In genomic region chr1:23845163-23845562, GRCh38 we compare ENCODE assay signal across 25 cellular contexts. TPM values are rescaled to one million over a fixed set of nuclear protein-coding genes. Genes with fewer than 3 reads are reported as not detected.
DNase-seq lines count a peak whose midpoint lies in the region; ATAC-seq, FAIRE-seq and TF ChIP-seq lines count a peak whose summit lies in the region.
"Had no signal": no experiment of that assay in that cellular context is flagged by ENCODE, and none has a peak within 500 bp of the region (broad histone marks: within the 10 kb centered on the region; RNA-seq: fewer than 3 reads in every experiment).

No MANE protein-coding gene starts in this region.

- ATAC-seq in K562: no peak
- no peak for ATAC-seq in activated T-cell treated with anti-CD3 and anti-CD28 coated beads, Interleukin-2, amount 50 U/mL, for 4 hours

- H3F3A ChIP-seq in GM23248 (ENCODE audit: insufficient read depth): no peaks in the 10 kb centered on the region

- CTCF ChIA-PET in K562 (lab: Yijun Ruan, JAX; ENCODE audit: low intra/inter-chr PET ratio): no interaction called here

- H3K4me1 ChIP-seq in GM23248 (ENCODE audit: insufficient read depth) (no peaks in the 10 kb centered on the region), K562 (replicated peaks in 1 of 2; ENCODE audit: control insufficient read depth in 2 of 2, insufficient read depth in 2 of 2, low read length in 2 of 2) (no peaks in the 10 kb centered on the region; a peak in 1 of 5 replicates), skeletal muscle tissue (ENCODE audit: control insufficient read depth in 3 of 3, insufficient read depth in 3 of 3, low read length in 3 of 3) (peaks cover 13 to 21% (median 16%) of the 10 kb centered on the region in 3 donors)

- POLR2A ChIA-PET in K562 (lab: Yijun Ruan, JAX): no interaction called here

- H3K4me2 ChIP-seq in GM23248 (ENCODE audit: unreplicated experiment) (no peak overlapping the region), K562 (ENCODE audit: insufficient read depth, low read length) (no peak overlapping the region)

- TF ChIP-seq CTCF in NB4 (IDR thresholded peaks at IDR 0.05; ENCODE audit: low read depth, low read length) (no peak), K562 (IDR thresholded peaks at IDR 0.05 in 2 of 3, conservative IDR thresholded peaks at IDR 0.05 in 1 of 3; ENCODE audit: insufficient read depth in 2 of 3, low read depth in 1 of 3, low read length in 3 of 3) (no peak)

- H2AFZ ChIP-seq in GM23248: no peak overlapping the region
- no peak overlapping the region for H2AFZ ChIP-seq in K562 (ENCODE audit: low read depth, low read length)

- H3K9me3 Mint-ChIP-seq in activated T-cell treated with anti-CD3 and anti-CD28 coated beads, Interleukin-2, amount 50 U/mL, for 4 hours: no peaks in the 10 kb centered on the region

- TF ChIP-seq POLR2A in NB4 (IDR thresholded peaks at IDR 0.05; ENCODE audit: extremely low read depth, insufficient read length) (no peak), K562 (conservative IDR thresholded peaks at IDR 0.05) (no peak)

- WGBS in GM23248 (ENCODE audit: low coverage in 1 of 2, low lambda C conversion rate in 2 of 2, missing lambda C conversion rate in 2 of 2), 2 experiments: 86 to 95% methylated on average over 2 of the region's 2 CpGs
- WGBS in K562 (ENCODE audit: insufficient coverage, low coverage, missing lambda C conversion rate): 77% methylated on average over 2 of the region's 2 CpGs

- TF ChIP-seq EP300 in K562 (IDR thresholded peaks at IDR 0.05; ENCODE audit: low read length): no peak

- H4K20me1 ChIP-seq in GM23248 (ENCODE audit: insufficient read depth): no peaks in the 10 kb centered on the region
- no peaks in the 10 kb centered on the region for H4K20me1 ChIP-seq in K562 (replicated peaks; ENCODE audit: control insufficient read depth, insufficient read depth, low read length)

- BruUV-seq in K562 (replicated peaks; lab: Mats Ljungman, UMichigan): TSS peak; percentile 71

- no peak overlapping the region for H3K4me3 Mint-ChIP-seq in activated T-cell treated with anti-CD3 and anti-CD28 coated beads, Interleukin-2, amount 50 U/mL, for 4 hours
- H3K4me3 Mint-ChIP-seq: CD4-positive, CD25-positive, alpha-beta regulatory T cell had no signal

- H3K9me3 ChIP-seq in GM23248 (ENCODE audit: low read depth): no peaks in the 10 kb centered on the region
- no peaks in the 10 kb centered on the region; the same call in 1 of the 2 replicates for H3K9me3 ChIP-seq in K562 (replicated peaks; ENCODE audit: control insufficient read depth, insufficient read depth, low read depth, low read length)
- H3K9me3 ChIP-seq in skeletal muscle tissue (ENCODE audit: control insufficient read depth in 3 of 3, low read length in 3 of 3): no peaks in the 10 kb centered on the region

- intact Hi-C loops in K562 (cut with micrococcal nuclease): no loop called here

- no peaks in the 10 kb centered on the region for H3K9me1 ChIP-seq in K562 (ENCODE audit: control insufficient read depth, insufficient read depth, low read length)

- H3K36me3 Mint-ChIP-seq in activated T-cell treated with anti-CD3 and anti-CD28 coated beads, Interleukin-2, amount 50 U/mL, for 4 hours (ENCODE audit: insufficient read depth): peaks cover 29% of the 10 kb centered on the region

- H3K4me3 ChIP-seq in GM23248 (no peak overlapping the region), NB4 (ENCODE audit: low read depth, low read length) (no peak overlapping the region), K562 (no peak overlapping the region), skeletal muscle tissue (ENCODE audit: low read length in 3 of 3) (no peak overlapping the region)
- H3K4me3 ChIP-seq: SK-N-MC had no signal

- H3K9me2 ChIP-seq in GM23248 (ENCODE audit: insufficient read depth): no peaks in the 10 kb centered on the region

- 0 out of 2 replicates have a peak, but pooled peaks cover 11% of the 10 kb centered on the region for H3K27me3 ChIP-seq in GM23248 (replicated peaks; ENCODE audit: insufficient read depth)
- H3K27me3 ChIP-seq in K562 (ENCODE audit: control insufficient read depth in 2 of 2, insufficient read depth in 2 of 2, low read length in 2 of 2): no peaks in the 10 kb centered on the region
- no peaks in the 10 kb centered on the region for H3K27me3 ChIP-seq in skeletal muscle tissue (ENCODE audit: control insufficient read depth in 3 of 3, insufficient read depth in 3 of 3, low read length in 3 of 3)

- no peak overlapping the region for H3K27ac ChIP-seq in GM23248
- H3K27ac ChIP-seq in K562 (ENCODE audit: extremely low read depth, low read depth, low read length): no peak overlapping the region
- H3K27ac ChIP-seq in skeletal muscle tissue (ENCODE audit: low read depth, low read length): peak overlapping the region; percentile 59
- H3K27ac ChIP-seq: SK-N-MC had no signal

- H3K36me3 ChIP-seq in GM23248 (ENCODE audit: low read depth) (no peaks in the 10 kb centered on the region), K562 (ENCODE audit: control insufficient read depth, insufficient read depth, low read length) (peaks cover 20% of the 10 kb centered on the region), skeletal muscle tissue (ENCODE audit: control insufficient read depth in 3 of 3, insufficient read depth in 3 of 3, low read length in 3 of 3) (peaks cover 5 to 17% (median 6%) of the 10 kb centered on the region in 3 donors)

- no peaks in the 10 kb centered on the region for H3K79me2 ChIP-seq in GM23248 (ENCODE audit: insufficient read depth)
- H3K79me2 ChIP-seq in K562 (ENCODE audit: control insufficient read depth, insufficient read depth, low read length): no peaks in the 10 kb centered on the region

- DNase-seq in GM23248: peak; percentile 19
- DNase-seq in NB4 (ENCODE audit: low read depth): peak; percentile 30
- peak in 2 of 4 experiments; percentile 5 to 9 for DNase-seq in K562 (ENCODE audit: extremely low read depth in 1 of 4, low spot score in 3 of 4)
- no peak for DNase-seq in iPS-NIHi7 (ENCODE audit: extremely low spot score)
- DNase-seq in activated T-cell treated with anti-CD3 and anti-CD28 coated beads, Interleukin-2, amount 50 U/mL, for 4 hours: no peak
- DNase-seq in RCC 7860 (ENCODE audit: low spot score): no peak
- DNase-seq: CD4-positive, CD25-positive, alpha-beta regulatory T cell; DMS153; GOT3; HCEC 1CT; IMR-90; NCI-H1092; NCI-H1436; NCI-H187 treated with DMSO at 0.1 percent for 48 hours; NCI-H2107; NCI-H226; NCI-H510A treated with DMSO at 0.1 percent for 48 hours; NCI-H748 treated with DMSO at 0.1 percent for 48 hours; RPMI8226; SHP77; SW 1271 had no signal

- H3K9ac ChIP-seq in GM23248 (no peak overlapping the region), K562 (ENCODE audit: insufficient read depth in 1 of 2, low read depth in 2 of 2, low read length in 2 of 2) (no peak overlapping the region), skeletal muscle tissue (ENCODE audit: low read depth in 1 of 3, low read length in 3 of 3) (no peak overlapping the region)

- no peaks in the 10 kb centered on the region for H3K27me3 Mint-ChIP-seq in activated T-cell treated with anti-CD3 and anti-CD28 coated beads, Interleukin-2, amount 50 U/mL, for 4 hours (ENCODE audit: low read depth)

- H3K4me1 Mint-ChIP-seq in activated T-cell treated with anti-CD3 and anti-CD28 coated beads, Interleukin-2, amount 50 U/mL, for 4 hours (ENCODE audit: low read depth): no peaks in the 10 kb centered on the region
- H3K4me1 Mint-ChIP-seq: CD4-positive, CD25-positive, alpha-beta regulatory T cell had no signal

- FAIRE-seq in K562 (lab: Jason Lieb, UNC): no peak
- no peak for FAIRE-seq in RCC 7860 (lab: Jason Lieb, UNC)
- FAIRE-seq: GM18507, HTR-8/SVneo had no signal

- in situ Hi-C loops in GM23248 (cut with MboI): no loop called here
- in situ Hi-C loops in K562 (cut with MboI): loop anchor here (10.0 kb wide), 1 partner anchor 1720 kb away; no protein-coding TSS in a partner anchor

- no peak for TF ChIP-seq RAD21 in K562 (CRISPR knock-in tag; conservative IDR thresholded peaks at IDR 0.05 in 1 of 2, IDR thresholded peaks at IDR 0.05 in 1 of 2)

RNA-seq across cellular contexts. Expression of gene HMGCL, which starts 19.9 kb away (rescaled TPM):
- total RNA-seq in GM23248 (2014; rRNA removed; shearing (Covaris generic)): 48.1 and 50.8 TPM in 2 replicates
- polyA plus RNA-seq in GM23248 (2016; fragmentation: Nextera tagmentation; extraction: Ambion mirVana) (46.9 and 49.3 TPM in 2 replicates), K562 (2011; rRNA removed) (37.8 and 43.1 TPM in 2 replicates), K562 (2014; fragmentation: Illumina TruSeq; extraction: Trizol) (22.6 and 23.9 TPM in 2 replicates), K562 (2014; fragmentation: Nextera tagmentation; extraction: Ambion mirVana) (10 to 100 TPM; 73.0 to 82.2 TPM), K562 (2014; rRNA removed) (23.2 and 24.6 TPM in 2 replicates)
- 44.6 and 54.9 TPM in 2 replicates for total RNA-seq in K562 (2011; cell fraction: chromatin; rRNA removed; ENCODE audit: low replicate concordance)
- 33.6 and 36.7 TPM in 2 replicates for total RNA-seq in K562 (2011; cell fraction: nucleolus; rRNA removed)
- 43.8 and 70.2 TPM in 2 replicates for total RNA-seq in K562 (2011; cell fraction: nucleoplasm; rRNA removed)
- total RNA-seq in K562 (2014; rRNA removed) (24.2 TPM in 2 replicates), K562 (2014; rRNA removed; fragmentation: Illumina TruSeq; extraction: Trizol) (14.7 and 18.8 TPM in 2 replicates), K562 (2015; rRNA removed; fragmentation: Illumina TruSeq; extraction: Trizol) (15.5 and 18.0 TPM in 2 replicates), K562 (2021) (19.5 and 20.3 TPM in 2 replicates), skeletal muscle tissue (31.3 TPM)
- 29.4 and 39.5 TPM in 2 replicates for polyA plus RNA-seq in K562 (2011; cell fraction: cytosol; rRNA removed)
- polyA plus RNA-seq in K562 (2011; cell fraction: nucleus; rRNA removed): 22.1 and 29.0 TPM in 2 replicates
- 21.8 and 49.2 TPM in 2 replicates for polyA plus RNA-seq in K562 (2012)
- polyA minus RNA-seq in K562 (2011; rRNA and poly(A)+ RNA removed): 26.6 and 26.7 TPM in 2 replicates
- 9.7 and 10.6 TPM in 2 replicates for polyA minus RNA-seq in K562 (2011; cell fraction: cytosol; rRNA and poly(A)+ RNA removed)
- polyA minus RNA-seq in K562 (2011; cell fraction: nucleus; rRNA and poly(A)+ RNA removed): 8.5 and 13.7 TPM in 2 replicates
- 10 to 100 TPM; 10.5 to 11.1 (median 11.0) TPM for total RNA-seq in activated T-cell treated with anti-CD3 and anti-CD28 coated beads, Interleukin-2, amount 50 U/mL, for 4 hours

RNA-seq across cellular contexts. Expression of gene FUCA1, which starts 22.9 kb away (rescaled TPM):
- 11.5 and 15.4 TPM in 2 replicates for total RNA-seq in GM23248 (2014; rRNA removed; shearing (Covaris generic))
- polyA plus RNA-seq in GM23248 (2016; fragmentation: Nextera tagmentation; extraction: Ambion mirVana) (13.3 and 15.2 TPM in 2 replicates), K562 (2011; rRNA removed) (17.6 and 20.5 TPM in 2 replicates), K562 (2014; fragmentation: Illumina TruSeq; extraction: Trizol) (16.0 and 18.2 TPM in 2 replicates), K562 (2014; fragmentation: Nextera tagmentation; extraction: Ambion mirVana) (1 to 10 TPM; 7.0 to 8.2 TPM), K562 (2014; rRNA removed) (10.6 and 11.8 TPM in 2 replicates)
- 11.3 and 16.3 TPM in 2 replicates for total RNA-seq in K562 (2011; cell fraction: chromatin; rRNA removed; ENCODE audit: low replicate concordance)
- total RNA-seq in K562 (2011; cell fraction: nucleolus; rRNA removed): 19.7 and 20.7 TPM in 2 replicates
- 20.1 and 22.9 TPM in 2 replicates for total RNA-seq in K562 (2011; cell fraction: nucleoplasm; rRNA removed)
- total RNA-seq in K562 (2014; rRNA removed) (12.8 and 13.1 TPM in 2 replicates), K562 (2014; rRNA removed; fragmentation: Illumina TruSeq; extraction: Trizol) (16.4 and 18.5 TPM in 2 replicates), K562 (2015; rRNA removed; fragmentation: Illumina TruSeq; extraction: Trizol) (13.2 and 14.9 TPM in 2 replicates), K562 (2021) (12.3 and 13.5 TPM in 2 replicates), skeletal muscle tissue (21.9 TPM)
- polyA plus RNA-seq in K562 (2011; cell fraction: cytosol; rRNA removed): 10.3 and 13.5 TPM in 2 replicates
- polyA plus RNA-seq in K562 (2011; cell fraction: nucleus; rRNA removed): 5.5 and 7.5 TPM in 2 replicates
- polyA plus RNA-seq in K562 (2012): 11.3 and 20.4 TPM in 2 replicates
- 20.7 and 23.0 TPM in 2 replicates for polyA minus RNA-seq in K562 (2011; rRNA and poly(A)+ RNA removed)
- polyA minus RNA-seq in K562 (2011; cell fraction: cytosol; rRNA and poly(A)+ RNA removed): 6.9 and 8.2 TPM in 2 replicates
- polyA minus RNA-seq in K562 (2011; cell fraction: nucleus; rRNA and poly(A)+ RNA removed): 2.4 and 4.1 TPM in 2 replicates
- total RNA-seq in activated T-cell treated with anti-CD3 and anti-CD28 coated beads, Interleukin-2, amount 50 U/mL, for 4 hours: 1 to 10 TPM; 4.8 to 6.0 (median 5.5) TPM

RNA-seq across cellular contexts. Expression of gene GALE, which starts 44.6 kb away (rescaled TPM):
- total RNA-seq in GM23248 (2014; rRNA removed; shearing (Covaris generic)): 16.2 and 20.9 TPM in 2 replicates
- polyA plus RNA-seq in GM23248 (2016; fragmentation: Nextera tagmentation; extraction: Ambion mirVana): 20.5 and 23.5 TPM in 2 replicates
- total RNA-seq in K562 (2011; cell fraction: chromatin; rRNA removed; ENCODE audit: low replicate concordance): 48.0 and 134 TPM in 2 replicates
- total RNA-seq in K562 (2011; cell fraction: nucleolus; rRNA removed): 107 and 108 TPM in 2 replicates
- total RNA-seq in K562 (2011; cell fraction: nucleoplasm; rRNA removed): 54.4 and 66.4 TPM in 2 replicates
- total RNA-seq in K562 (2014; rRNA removed): 130 and 133 TPM in 2 replicates
- total RNA-seq in K562 (2014; rRNA removed; fragmentation: Illumina TruSeq; extraction: Trizol): 36.8 and 48.3 TPM in 2 replicates
- 86.2 and 91.3 TPM in 2 replicates for total RNA-seq in K562 (2015; rRNA removed; fragmentation: Illumina TruSeq; extraction: Trizol)
- 108 and 112 TPM in 2 replicates for total RNA-seq in K562 (2021)
- 88.3 and 104 TPM in 2 replicates for polyA plus RNA-seq in K562 (2011; rRNA removed)
- 132 and 175 TPM in 2 replicates for polyA plus RNA-seq in K562 (2011; cell fraction: cytosol; rRNA removed)
- 105 and 111 TPM in 2 replicates for polyA plus RNA-seq in K562 (2011; cell fraction: nucleus; rRNA removed)
- 89.3 and 129 TPM in 2 replicates for polyA plus RNA-seq in K562 (2012)
- 96.6 and 108 TPM in 2 replicates for polyA plus RNA-seq in K562 (2014; fragmentation: Illumina TruSeq; extraction: Trizol)
- 10 to 100 TPM in 1 of 2 experiments, 1 to 10 TPM in 1; 8.4 to 48.4 TPM for polyA plus RNA-seq in K562 (2014; fragmentation: Nextera tagmentation; extraction: Ambion mirVana)
- polyA plus RNA-seq in K562 (2014; rRNA removed): 125 and 139 TPM in 2 replicates
- 33.6 and 40.5 TPM in 2 replicates for polyA minus RNA-seq in K562 (2011; rRNA and poly(A)+ RNA removed)
- polyA minus RNA-seq in K562 (2011; cell fraction: cytosol; rRNA and poly(A)+ RNA removed): 29.0 and 36.3 TPM in 2 replicates
- polyA minus RNA-seq in K562 (2011; cell fraction: nucleus; rRNA and poly(A)+ RNA removed): 28.5 and 41.0 TPM in 2 replicates
- total RNA-seq in skeletal muscle tissue: 17.2 TPM
- 10 to 100 TPM; 55.9 to 65.3 (median 62.4) TPM for total RNA-seq in activated T-cell treated with anti-CD3 and anti-CD28 coated beads, Interleukin-2, amount 50 U/mL, for 4 hours

RNA-seq across cellular contexts. Expression of gene LYPLA2, which starts 54.2 kb away (rescaled TPM):
- total RNA-seq in GM23248 (2014; rRNA removed; shearing (Covaris generic)): 48.1 and 58.4 TPM in 2 replicates
- polyA plus RNA-seq in GM23248 (2016; fragmentation: Nextera tagmentation; extraction: Ambion mirVana): 46.3 and 48.2 TPM in 2 replicates
- total RNA-seq in K562 (2011; cell fraction: chromatin; rRNA removed; ENCODE audit: low replicate concordance): 27.3 and 126 TPM in 2 replicates
- 89.4 and 103 TPM in 2 replicates for total RNA-seq in K562 (2011; cell fraction: nucleolus; rRNA removed)
- total RNA-seq in K562 (2011; cell fraction: nucleoplasm; rRNA removed): 56.7 and 62.0 TPM in 2 replicates
- 126 and 144 TPM in 2 replicates for total RNA-seq in K562 (2014; rRNA removed)
- 17.4 and 25.8 TPM in 2 replicates for total RNA-seq in K562 (2014; rRNA removed; fragmentation: Illumina TruSeq; extraction: Trizol)
- 56.5 and 58.4 TPM in 2 replicates for total RNA-seq in K562 (2015; rRNA removed; fragmentation: Illumina TruSeq; extraction: Trizol)
- total RNA-seq in K562 (2021): 108 and 109 TPM in 2 replicates
- 60.1 and 72.7 TPM in 2 replicates for polyA plus RNA-seq in K562 (2011; rRNA removed)
- 89.6 and 223 TPM in 2 replicates for polyA plus RNA-seq in K562 (2011; cell fraction: cytosol; rRNA removed)
- polyA plus RNA-seq in K562 (2011; cell fraction: nucleus; rRNA removed): 141 and 217 TPM in 2 replicates
- polyA plus RNA-seq in K562 (2012): 97.6 and 103 TPM in 2 replicates
- polyA plus RNA-seq in K562 (2014; fragmentation: Illumina TruSeq; extraction: Trizol): 90.2 and 141 TPM in 2 replicates
- 1 to 10 TPM; 3.9 to 9.9 TPM for polyA plus RNA-seq in K562 (2014; fragmentation: Nextera tagmentation; extraction: Ambion mirVana)
- polyA plus RNA-seq in K562 (2014; rRNA removed): 127 and 128 TPM in 2 replicates
- polyA minus RNA-seq in K562 (2011; rRNA and poly(A)+ RNA removed): 21.3 and 39.9 TPM in 2 replicates
- 64.0 and 69.4 TPM in 2 replicates for polyA minus RNA-seq in K562 (2011; cell fraction: cytosol; rRNA and poly(A)+ RNA removed)
- 25.7 and 26.4 TPM in 2 replicates for polyA minus RNA-seq in K562 (2011; cell fraction: nucleus; rRNA and poly(A)+ RNA removed)
- total RNA-seq in skeletal muscle tissue: 21.9 TPM
- 100 to 1,000 TPM; 132 to 146 (median 134) TPM for total RNA-seq in activated T-cell treated with anti-CD3 and anti-CD28 coated beads, Interleukin-2, amount 50 U/mL, for 4 hours

Comparison
In these comparisons a context has a peak if more than half of its experiments do, and no peak if none do; other contexts are left out.
1. DNase-seq: peak in GM23248 (single experiment) and NB4 (single experiment); none in iPS-NIHi7 (single experiment), activated T-cell treated with anti-CD3 and anti-CD28 coated beads, Interleukin-2, amount 50 U/mL, for 4 hours (single experiment) and RCC 7860 (single experiment).